Comparison of ENCODE assay signal across 9 cellular contexts in genomic region chr3:111311709-111312235, GRCh38.
DNase-seq lines count a peak whose midpoint lies in the region; ATAC-seq and TF ChIP-seq lines count a peak whose summit lies in the region.
"Had no signal": no experiment of that assay in that cellular context is flagged by ENCODE, and none has a peak within 500 bp of the region (broad histone marks: within the 10 kb centered on the region; RNA-seq: fewer than 3 reads in every experiment).

No MANE protein-coding gene starts in this region.

- no peak overlapping the region for H3K4me3 ChIP-seq in left ventricle myocardium inferior
- H3K4me3 ChIP-seq in gastrocnemius medialis = no peak overlapping the region

- no peak overlapping the region for H3K4me3 Mint-ChIP-seq in activated naive CD4-positive, alpha-beta T cell treated with anti-CD3 and anti-CD28 coated beads for 36 hours
- H3K4me3 Mint-ChIP-seq in activated CD4-positive, alpha-beta memory T cell treated with anti-CD3 and anti-CD28 coated beads for 36 hours = no peak overlapping the region
- peak overlapping the region; percentile 6 for H3K4me3 Mint-ChIP-seq in stimulated activated naive CD8-positive, alpha-beta T cell treated with anti-CD3 and anti-CD28 coated beads, Interleukin-15, Interleukin-2, amounts not matched to agents 100 ng/mL and 50 ng/mL, for 24 hours

- intact Hi-C loops in activated naive CD4-positive, alpha-beta T cell treated with anti-CD3 and anti-CD28 coated beads for 36 hours (cut with micrococcal nuclease) = loop anchor here (1.0 to 10.0 kb wide), 8 partner anchors 13 to 1801 kb away; partner anchors contain the start of gene CD96
- intact Hi-C loops in activated CD4-positive, alpha-beta memory T cell treated with anti-CD3 and anti-CD28 coated beads for 36 hours (cut with micrococcal nuclease) = loop anchor here (1.0 to 5.0 kb wide), 3 partner anchors 72 to 306 kb away; partner anchors contain the start of gene CD96
- intact Hi-C loops in left ventricle myocardium inferior (cut with micrococcal nuclease) = no loop called here
- intact Hi-C loops in gastrocnemius medialis (cut with DNase I; ENCODE audit: low total_unique reads) = no loop called here

- no peak for DNase-seq in activated naive CD4-positive, alpha-beta T cell treated with anti-CD3 and anti-CD28 coated beads for 36 hours
- no peak for DNase-seq in activated naive CD4-positive, alpha-beta T cell treated with anti-CD3 and anti-CD28 coated beads, Interleukin-2, amount 50 U/mL, for 16 hours
- no peak for DNase-seq in activated CD4-positive, alpha-beta memory T cell treated with anti-CD3 and anti-CD28 coated beads for 36 hours
- no peak for DNase-seq in NCI-H446 (lab: John Stamatoyannopoulos, UW)
- no peak for DNase-seq in left ventricle myocardium inferior
- DNase-seq in gastrocnemius medialis = no peak

- POLR2A ChIA-PET in activated CD4-positive, alpha-beta memory T cell treated with anti-CD3 and anti-CD28 coated beads for 36 hours (lab: Charles Lee) = no interaction called here

- ATAC-seq in HG03064 (IDR thresholded peaks at IDR 0.05; ENCODE audit: low read depth, unreplicated experiment) = peak; percentile 89
- no peak for ATAC-seq in gastrocnemius medialis

- no peaks in the 10 kb centered on the region for H3K27me3 Mint-ChIP-seq in activated naive CD4-positive, alpha-beta T cell treated with anti-CD3 and anti-CD28 coated beads for 36 hours (ENCODE audit: low read depth)
- no peaks in the 10 kb centered on the region for H3K27me3 Mint-ChIP-seq in activated CD4-positive, alpha-beta memory T cell treated with anti-CD3 and anti-CD28 coated beads for 36 hours
- no peaks in the 10 kb centered on the region for H3K27me3 Mint-ChIP-seq in stimulated activated naive CD8-positive, alpha-beta T cell treated with anti-CD3 and anti-CD28 coated beads, Interleukin-15, Interleukin-2, amounts not matched to agents 100 ng/mL and 50 ng/mL, for 24 hours

- H3K27me3 ChIP-seq in left ventricle myocardium inferior (ENCODE audit: low read depth) (no peaks in the 10 kb centered on the region), gastrocnemius medialis (no peaks in the 10 kb centered on the region)

- peaks cover 33% of the 10 kb centered on the region for H3K4me1 Mint-ChIP-seq in activated naive CD4-positive, alpha-beta T cell treated with anti-CD3 and anti-CD28 coated beads for 36 hours (ENCODE audit: low read depth)
- H3K4me1 Mint-ChIP-seq in activated CD4-positive, alpha-beta memory T cell treated with anti-CD3 and anti-CD28 coated beads for 36 hours (ENCODE audit: low read depth) = peaks cover 30% of the 10 kb centered on the region
- peaks cover 32% of the 10 kb centered on the region for H3K4me1 Mint-ChIP-seq in stimulated activated naive CD8-positive, alpha-beta T cell treated with anti-CD3 and anti-CD28 coated beads, Interleukin-15, Interleukin-2, amounts not matched to agents 100 ng/mL and 50 ng/mL, for 24 hours (ENCODE audit: low read depth)

- no peaks in the 10 kb centered on the region for H3K9me3 Mint-ChIP-seq in activated naive CD4-positive, alpha-beta T cell treated with anti-CD3 and anti-CD28 coated beads for 36 hours
- no peaks in the 10 kb centered on the region for H3K9me3 Mint-ChIP-seq in activated CD4-positive, alpha-beta memory T cell treated with anti-CD3 and anti-CD28 coated beads for 36 hours
- no peaks in the 10 kb centered on the region for H3K9me3 Mint-ChIP-seq in stimulated activated naive CD8-positive, alpha-beta T cell treated with anti-CD3 and anti-CD28 coated beads, Interleukin-15, Interleukin-2, amounts not matched to agents 100 ng/mL and 50 ng/mL, for 24 hours

- H3K9me3 ChIP-seq in left ventricle myocardium inferior (replicated peaks) = no peaks in the 10 kb centered on the region
- H3K9me3 ChIP-seq in gastrocnemius medialis = no peaks in the 10 kb centered on the region

- H3K4me1 ChIP-seq in left ventricle myocardium inferior (no peaks in the 10 kb centered on the region), gastrocnemius medialis (no peaks in the 10 kb centered on the region)

- H3K36me3 ChIP-seq in left ventricle myocardium inferior = no peaks in the 10 kb centered on the region
- H3K36me3 ChIP-seq in gastrocnemius medialis = no peaks in the 10 kb centered on the region

- H3K27ac Mint-ChIP-seq in activated naive CD4-positive, alpha-beta T cell treated with anti-CD3 and anti-CD28 coated beads for 36 hours = peak overlapping the region; percentile 37
- peak overlapping the region; percentile 73 for H3K27ac Mint-ChIP-seq in activated CD4-positive, alpha-beta memory T cell treated with anti-CD3 and anti-CD28 coated beads for 36 hours
- peak overlapping the region; percentile 75 for H3K27ac Mint-ChIP-seq in stimulated activated naive CD8-positive, alpha-beta T cell treated with anti-CD3 and anti-CD28 coated beads, Interleukin-15, Interleukin-2, amounts not matched to agents 100 ng/mL and 50 ng/mL, for 24 hours

- TF ChIP-seq CTCF in left ventricle myocardium inferior (IDR thresholded peaks at IDR 0.05; ENCODE audit: borderline replicate concordance) (no peak), gastrocnemius medialis (IDR thresholded peaks at IDR 0.05 in 4 of 5, conservative IDR thresholded peaks at IDR 0.05 in 1 of 5) (no peak)

- TF ChIP-seq POLR2A in gastrocnemius medialis (IDR thresholded peaks at IDR 0.05) = no peak

- H3K27ac ChIP-seq in left ventricle myocardium inferior (replicated peaks) = no peak overlapping the region
- H3K27ac ChIP-seq in gastrocnemius medialis = no peak overlapping the region
- H3K27ac ChIP-seq: C4-2B had no signal

- in situ Hi-C loops in gastrocnemius medialis (cut with MboI; ENCODE audit: low sequenced_read_pairs in 4 of 4) = no loop called here

- H3K36me3 Mint-ChIP-seq in activated naive CD4-positive, alpha-beta T cell treated with anti-CD3 and anti-CD28 coated beads for 36 hours (ENCODE audit: low read depth) = no peaks in the 10 kb centered on the region
- H3K36me3 Mint-ChIP-seq in activated CD4-positive, alpha-beta memory T cell treated with anti-CD3 and anti-CD28 coated beads for 36 hours = no peaks in the 10 kb centered on the region
- no peaks in the 10 kb centered on the region for H3K36me3 Mint-ChIP-seq in stimulated activated naive CD8-positive, alpha-beta T cell treated with anti-CD3 and anti-CD28 coated beads, Interleukin-15, Interleukin-2, amounts not matched to agents 100 ng/mL and 50 ng/mL, for 24 hours (ENCODE audit: low read depth)

- CTCF ChIA-PET in activated naive CD4-positive, alpha-beta T cell treated with anti-CD3 and anti-CD28 coated beads for 36 hours (lab: Charles Lee) = interaction anchor here (1.0 to 1.6 kb wide), 2 partner anchors 11 to 12 kb away, joined by 3 to 5 read pairs; no protein-coding TSS in a partner anchor
- CTCF ChIA-PET in activated CD4-positive, alpha-beta memory T cell treated with anti-CD3 and anti-CD28 coated beads for 36 hours (lab: Charles Lee) = interaction anchor here (1.2 to 2.9 kb wide), 2 partner anchors 26 to 229 kb away, joined by 3 to 14 read pairs; no protein-coding TSS in a partner anchor

Comparison
In these comparisons a context has a peak if more than half of its experiments do, and no peak if none do; other contexts are left out.
1. intact Hi-C loops: an anchor here in activated naive CD4-positive, alpha-beta T cell treated with anti-CD3 and anti-CD28 coated beads for 36 hours (1.0 to 10.0 kb wide) and activated CD4-positive, alpha-beta memory T cell treated with anti-CD3 and anti-CD28 coated beads for 36 hours (1.0 to 5.0 kb wide); none called in left ventricle myocardium inferior and gastrocnemius medialis.